8 cellular contexts compared by ENCODE assay signal in the genomic region with DNA sequence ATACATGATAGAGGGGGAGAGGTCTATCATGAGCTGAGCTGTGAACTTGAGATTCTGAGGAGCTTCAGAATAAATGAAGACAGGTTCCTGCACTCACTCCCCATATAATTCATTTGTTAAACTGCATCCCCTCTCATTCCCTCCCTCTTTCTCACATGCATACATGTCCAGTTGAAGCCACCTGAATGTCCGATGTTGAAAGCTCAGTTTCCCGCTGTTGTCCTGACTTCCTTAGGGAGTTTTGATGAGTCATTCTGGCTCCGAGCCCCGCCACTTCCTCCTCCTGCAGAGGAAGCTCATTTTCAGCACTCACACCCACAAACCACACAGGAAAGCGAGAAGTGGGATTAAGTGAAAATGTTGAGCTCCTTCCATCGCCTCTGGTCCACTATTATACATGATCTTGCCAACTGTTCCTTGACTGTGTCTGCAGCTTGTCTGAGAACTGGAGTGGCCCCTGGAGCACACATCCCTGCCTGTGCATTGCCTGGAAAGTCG.
DNase-seq lines count a peak whose midpoint lies in the region; ATAC-seq, FAIRE-seq and TF ChIP-seq lines count a peak whose summit lies in the region.

No MANE protein-coding gene starts in this region.

- peak overlapping the region in 3 of 4 donors; percentile 1 to 76 (median 36) for H3K4me3 Mint-ChIP-seq in CD4-positive, CD25-positive, alpha-beta regulatory T cell

- peaks cover 3% of the 10 kb centered on the region for H3K27me3 ChIP-seq in CD4-positive, CD25-positive, alpha-beta regulatory T cell (ENCODE audit: control insufficient read depth, insufficient read depth, low read length)
- no peaks in the 10 kb centered on the region for H3K27me3 ChIP-seq in PC-9 (ENCODE audit: insufficient read depth, low read depth)

- no peaks in the 10 kb centered on the region for H3K36me3 Mint-ChIP-seq in CD4-positive, CD25-positive, alpha-beta regulatory T cell

- H4K20me1 ChIP-seq in PC-9 (ENCODE audit: insufficient read depth), result no peaks in the 10 kb centered on the region

- peak overlapping the region; percentile 16 for H3K4me3 ChIP-seq in CD4-positive, CD25-positive, alpha-beta regulatory T cell (ENCODE audit: low read depth, low read length)
- no peak overlapping the region for H3K4me3 ChIP-seq in PC-9

- no peaks in the 10 kb centered on the region for H3K9me3 ChIP-seq in CD4-positive, CD25-positive, alpha-beta regulatory T cell (ENCODE audit: control insufficient read depth in 2 of 2, low read length in 2 of 2)
- 0 out of 2 replicates have a peak, but pooled peaks cover 7% of the 10 kb centered on the region for H3K9me3 ChIP-seq in PC-9 (ENCODE audit: insufficient read depth, low read depth)

- H3K27ac Mint-ChIP-seq in CD4-positive, CD25-positive, alpha-beta regulatory T cell, result peak overlapping the region in 2 of 3 donors; percentile 54 to 71

- intact Hi-C loops in PC-9 (cut with micrococcal nuclease; ENCODE audit: unreplicated experiment), result loop anchor here (5.0 kb wide), 1 partner anchor 45 kb away; no protein-coding TSS in a partner anchor

- peaks cover 0 to 18% (median 15%) of the 10 kb centered on the region in 4 donors for H3K4me1 Mint-ChIP-seq in CD4-positive, CD25-positive, alpha-beta regulatory T cell

- TF ChIP-seq CTCF in PC-9 (conservative IDR thresholded peaks at IDR 0.05), result no peak

- H3K9me2 ChIP-seq in PC-9 (ENCODE audit: insufficient read depth), result no peaks in the 10 kb centered on the region

- peaks cover 9% of the 10 kb centered on the region for H3K4me1 ChIP-seq in CD4-positive, CD25-positive, alpha-beta regulatory T cell (ENCODE audit: control insufficient read depth, insufficient read depth, low read length, poor library complexity, severe bottlenecking)
- H3K4me1 ChIP-seq in PC-9 (replicated peaks; ENCODE audit: insufficient read depth), result peaks cover 8% of the 10 kb centered on the region; the same call in 1 of the 2 replicates

- CTCF ChIA-PET in PC-9 (lab: Charles Lee), result interaction anchor here (0.6 to 0.7 kb wide), 2 partner anchors 43 to 750 kb away, joined by 3 to 4 read pairs; no protein-coding TSS in a partner anchor

- H3K27ac ChIP-seq in CD4-positive, CD25-positive, alpha-beta regulatory T cell (ENCODE audit: insufficient read depth, low read length, poor library complexity, severe bottlenecking), result no peak overlapping the region
- H3K27ac ChIP-seq in PC-9, result no peak overlapping the region

- no peaks in the 10 kb centered on the region for H3F3A ChIP-seq in PC-9 (ENCODE audit: insufficient read depth, low read depth)

- no peak for FAIRE-seq in urothelium cell line (lab: Jason Lieb, UNC)

- H3K4me2 ChIP-seq in PC-9, result peak overlapping the region; percentile 3; the same call in 1 of the 2 replicates

- H2AFZ ChIP-seq in PC-9, result peak overlapping the region; percentile 19; the same call in 1 of the 2 replicates

- ATAC-seq in CD4-positive, CD25-positive, alpha-beta regulatory T cell (ENCODE audit: low read depth in 2 of 2), result no peak
- ATAC-seq in GM21423 (IDR thresholded peaks at IDR 0.05; ENCODE audit: unreplicated experiment) (peak; percentile 80), GM18873 (IDR thresholded peaks at IDR 0.05; ENCODE audit: low FRiP score, unreplicated experiment) (no peak)

- H3K36me3 ChIP-seq in CD4-positive, CD25-positive, alpha-beta regulatory T cell (ENCODE audit: control insufficient read depth, insufficient read depth, low read length), result no peaks in the 10 kb centered on the region
- no peaks in the 10 kb centered on the region for H3K36me3 ChIP-seq in PC-9 (ENCODE audit: low read depth)

- no TSS peak for BruUV-seq in PC-9 (replicated peaks; lab: Mats Ljungman, UMichigan)

- H3K79me2 ChIP-seq in PC-9 (ENCODE audit: low read depth), result no peaks in the 10 kb centered on the region

- POLR2A ChIA-PET in PC-9 (lab: Charles Lee; ENCODE audit: unreplicated experiment), result interaction anchor here (0.5 to 0.9 kb wide), 5 partner anchors 14 to 257 kb away, joined by 4 to 6 read pairs (median 4); no protein-coding TSS in a partner anchor

- peaks cover 43% of the 10 kb centered on the region for H3K27me3 Mint-ChIP-seq in CD4-positive, CD25-positive, alpha-beta regulatory T cell

- DNase-seq in CD4-positive, CD25-positive, alpha-beta regulatory T cell, result peak in 1 of 3 donors; percentile 23
- peak; percentile 32 to 45 for DNase-seq in PC-9
- DNase-seq in dedifferentiated amniotic fluid mesenchymal stem cell (ENCODE audit: extremely low spot score), result peak; percentile 42
- DNase-seq in medulla oblongata (ENCODE audit: extremely low spot score), result peak; percentile 85
- DNase-seq in urothelium cell line (ENCODE audit: low spot score), result peak; percentile 70
- no peak for DNase-seq in activated effector memory CD4-positive, alpha-beta T cell treated with anti-CD3 and anti-CD28 coated beads, Interleukin-2, amount 50 U/mL, for 16 hours

- peaks cover 0 to 4% (median 0%) of the 10 kb centered on the region in 7 donors for H3K9me3 Mint-ChIP-seq in CD4-positive, CD25-positive, alpha-beta regulatory T cell
